In the genomic region with DNA sequence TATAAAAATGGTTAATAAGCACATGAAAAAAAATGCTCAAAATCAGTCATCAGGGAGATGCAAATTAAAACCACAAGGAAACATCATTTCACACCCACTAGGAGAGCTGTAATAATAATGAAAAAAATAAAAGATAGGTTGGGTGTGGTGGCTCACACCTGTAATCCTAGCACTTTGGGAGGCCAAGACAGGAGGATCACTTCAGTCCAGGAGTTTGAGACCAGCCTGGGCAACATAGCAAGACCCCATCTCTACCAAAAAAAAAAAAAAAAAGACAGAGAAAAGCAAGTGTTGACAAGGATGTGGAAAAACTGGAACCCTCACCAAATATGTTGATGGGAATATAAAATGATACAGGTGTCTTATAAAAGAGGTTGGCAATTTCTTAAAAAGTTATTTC, we compare ENCODE assay signal across 26 cellular contexts. TPM values are rescaled to one million over a fixed set of nuclear protein-coding genes. Genes with fewer than 3 reads are reported as not detected.
A peak's percentile ranks its signal among the peaks of the same experiment; 100 is the strongest.
DNase-seq lines count a peak whose midpoint lies in the region; ATAC-seq, FAIRE-seq and TF ChIP-seq lines count a peak whose summit lies in the region.
"Had no signal": no experiment of that assay in that cellular context is flagged by ENCODE, and none has a peak within 500 bp of the region (broad histone marks: within the 10 kb centered on the region; RNA-seq: fewer than 3 reads in every experiment).

No MANE protein-coding gene starts in this region.

- H3K9me3 Mint-ChIP-seq in activated CD4-positive, alpha-beta memory T cell treated with anti-CD3 and anti-CD28 coated beads for 36 hours, result no peaks in the 10 kb centered on the region
- H3K9me3 Mint-ChIP-seq: CD14-positive monocyte; CD4-positive, alpha-beta memory T cell; CD8-positive, alpha-beta memory T cell had no signal

- TF ChIP-seq POLR2A in K562 (conservative IDR thresholded peaks at IDR 0.05), result no peak

- POLR2A ChIA-PET in K562 (lab: Yijun Ruan, JAX), result interaction anchor here (1.1 to 1.3 kb wide), 2 partner anchors 10 to 14 kb away, joined by 3 to 4 read pairs; no protein-coding TSS in a partner anchor
- POLR2A ChIA-PET in activated CD4-positive, alpha-beta memory T cell treated with anti-CD3 and anti-CD28 coated beads for 36 hours (lab: Charles Lee), result no interaction called here

- H3K27me3 ChIP-seq in Loucy (ENCODE audit: insufficient read depth, low read length, poor library complexity, severe bottlenecking), result no peaks in the 10 kb centered on the region
- no peaks in the 10 kb centered on the region for H3K27me3 ChIP-seq in SJSA1 (replicated peaks)
- H3K27me3 ChIP-seq in K562 (ENCODE audit: control insufficient read depth in 2 of 2, insufficient read depth in 2 of 2, low read length in 2 of 2), result no peaks in the 10 kb centered on the region
- H3K27me3 ChIP-seq: BLaER1 had no signal

- TF ChIP-seq CTCF in Loucy (conservative IDR thresholded peaks at IDR 0.05; ENCODE audit: low read length) (no peak), K562 (IDR thresholded peaks at IDR 0.05 in 2 of 3, conservative IDR thresholded peaks at IDR 0.05 in 1 of 3; ENCODE audit: insufficient read depth in 2 of 3, low read depth in 1 of 3, low read length in 3 of 3) (no peak), kidney (IDR thresholded peaks at IDR 0.05; ENCODE audit: borderline replicate concordance, extremely low read depth, insufficient read depth) (no peak)

- no peak overlapping the region for H3K9ac ChIP-seq in Loucy (ENCODE audit: low read depth, low read length, poor library complexity, severe bottlenecking)
- no peak overlapping the region for H3K9ac ChIP-seq in K562 (ENCODE audit: insufficient read depth in 1 of 2, low read depth in 2 of 2, low read length in 2 of 2)
- H3K9ac ChIP-seq in kidney (ENCODE audit: low read length in 2 of 2), result no peak overlapping the region
- H3K9ac ChIP-seq: BLaER1 had no signal

- no peak for TF ChIP-seq RAD21 in K562 (CRISPR knock-in tag; conservative IDR thresholded peaks at IDR 0.05 in 1 of 2, IDR thresholded peaks at IDR 0.05 in 1 of 2)

- no peak for DNase-seq in SJSA1 (ENCODE audit: low read depth in 1 of 2, low spot score in 2 of 2)
- no peak for DNase-seq in K562 (ENCODE audit: extremely low read depth in 1 of 4, low spot score in 3 of 4)
- no peak for DNase-seq in kidney
- no peak for DNase-seq in activated CD4-positive, CD25-positive, alpha-beta regulatory T cell treated with anti-CD3 and anti-CD28 coated beads, Interleukin-2, amount 50 U/mL, for 72 hours
- no peak for DNase-seq in activated CD4-positive, alpha-beta memory T cell treated with anti-CD3 and anti-CD28 coated beads for 36 hours
- DNase-seq: 8988T; ACHN; BE2C; C1 segment of cervical spinal cord; CD4-positive, alpha-beta memory T cell; CD4-positive, CD25-positive, alpha-beta regulatory T cell; CD8-positive, alpha-beta memory T cell; COR-L47; DMS 273 treated with DMSO at 0.1 percent for 48 hours; DMS153; DMS79; DND-41; EL; GDM1 had no signal

- H3K4me3 Mint-ChIP-seq in activated CD4-positive, alpha-beta memory T cell treated with anti-CD3 and anti-CD28 coated beads for 36 hours, result no peak overlapping the region
- H3K4me3 Mint-ChIP-seq: CD14-positive monocyte; CD4-positive, alpha-beta memory T cell; CD4-positive, CD25-positive, alpha-beta regulatory T cell; CD8-positive, alpha-beta memory T cell had no signal

- no peaks in the 10 kb centered on the region for H3K79me2 ChIP-seq in Loucy (ENCODE audit: insufficient read depth, low read length)
- no peaks in the 10 kb centered on the region for H3K79me2 ChIP-seq in K562 (ENCODE audit: control insufficient read depth, insufficient read depth, low read length)

- CTCF ChIA-PET in K562 (lab: Yijun Ruan, JAX; ENCODE audit: low intra/inter-chr PET ratio), result no interaction called here
- CTCF ChIA-PET in activated CD4-positive, alpha-beta memory T cell treated with anti-CD3 and anti-CD28 coated beads for 36 hours (lab: Charles Lee), result interaction anchor here (0.6 to 1.0 kb wide), 3 partner anchors 13 to 183 kb away, joined by 3 to 4 read pairs (median 4); no protein-coding TSS in a partner anchor

- in situ Hi-C loops in K562 (cut with MboI), result no loop called here

- H3K27ac ChIP-seq in SJSA1, result peak overlapping the region; percentile 51
- H3K27ac ChIP-seq in K562 (ENCODE audit: extremely low read depth, low read depth, low read length), result no peak overlapping the region
- H3K27ac ChIP-seq in kidney (ENCODE audit: low read depth in 2 of 2, low read length in 2 of 2), result no peak overlapping the region
- H3K27ac ChIP-seq: BLaER1 had no signal

- H3K4me2 ChIP-seq in Loucy (ENCODE audit: low read depth, low read length, poor library complexity, severe bottlenecking) (peak overlapping the region; percentile 72), K562 (ENCODE audit: insufficient read depth, low read length) (no peak overlapping the region)
- H3K4me2 ChIP-seq: BLaER1 had no signal

- H3K4me1 Mint-ChIP-seq in activated CD4-positive, alpha-beta memory T cell treated with anti-CD3 and anti-CD28 coated beads for 36 hours (ENCODE audit: low read depth), result peaks cover 2% of the 10 kb centered on the region

- no peaks in the 10 kb centered on the region for H3K9me2 ChIP-seq in Loucy (replicated peaks; ENCODE audit: low read depth, low read length)

- H2AFZ ChIP-seq in Loucy (ENCODE audit: low read length) (no peak overlapping the region), K562 (ENCODE audit: low read depth, low read length) (no peak overlapping the region)

- H3K4me3 ChIP-seq in Loucy (ENCODE audit: low read length, poor library complexity, severe bottlenecking), result no peak overlapping the region
- H3K4me3 ChIP-seq in SJSA1, result no peak overlapping the region
- H3K4me3 ChIP-seq in K562, result no peak overlapping the region
- H3K4me3 ChIP-seq in kidney (ENCODE audit: low read length in 2 of 2), result no peak overlapping the region
- H3K4me3 ChIP-seq: BLaER1, GM12878 had no signal

- TF ChIP-seq EP300 in K562 (IDR thresholded peaks at IDR 0.05; ENCODE audit: low read length), result no peak

- no peaks in the 10 kb centered on the region for H3K36me3 ChIP-seq in Loucy (ENCODE audit: insufficient read depth, low read length)
- H3K36me3 ChIP-seq in SJSA1, result no peaks in the 10 kb centered on the region
- H3K36me3 ChIP-seq in K562 (ENCODE audit: control insufficient read depth, insufficient read depth, low read length), result no peaks in the 10 kb centered on the region
- H3K36me3 ChIP-seq in kidney (ENCODE audit: control insufficient read depth in 1 of 2, insufficient read depth in 2 of 2, low read length in 2 of 2), result no peaks in the 10 kb centered on the region
- H3K36me3 ChIP-seq: BE2C, BLaER1 had no signal

- no peaks in the 10 kb centered on the region for H3K9me3 ChIP-seq in Loucy (ENCODE audit: insufficient read depth, low read depth, low read length)
- H3K9me3 ChIP-seq in SJSA1 (replicated peaks), result no peaks in the 10 kb centered on the region
- H3K9me3 ChIP-seq in K562 (replicated peaks; ENCODE audit: control insufficient read depth, insufficient read depth, low read depth, low read length), result no peaks in the 10 kb centered on the region
- H3K9me3 ChIP-seq in kidney (ENCODE audit: control insufficient read depth in 1 of 2, low read length in 2 of 2), result no peaks in the 10 kb centered on the region
- H3K9me3 ChIP-seq: BE2C, BLaER1 had no signal

- ATAC-seq in K562, result no peak
- ATAC-seq: GM12878 had no signal

- H3K27ac Mint-ChIP-seq in activated CD4-positive, alpha-beta memory T cell treated with anti-CD3 and anti-CD28 coated beads for 36 hours, result no peak overlapping the region
- H3K27ac Mint-ChIP-seq: CD14-positive monocyte; CD4-positive, alpha-beta memory T cell; CD4-positive, CD25-positive, alpha-beta regulatory T cell; CD8-positive, alpha-beta memory T cell had no signal

- FAIRE-seq in K562 (lab: Jason Lieb, UNC) (no peak), kidney (lab: Jason Lieb, UNC) (no peak)
- FAIRE-seq: A204.1, GM12878, GM12892, GM18507 had no signal

- peaks cover 49% of the 10 kb centered on the region for H3K4me1 ChIP-seq in Loucy (ENCODE audit: insufficient read depth, low read length, poor library complexity, severe bottlenecking)
- H3K4me1 ChIP-seq in SJSA1 (replicated peaks), result peaks cover 62% of the 10 kb centered on the region
- peaks cover 8 to 40% of the 10 kb centered on the region in 2 experiments for H3K4me1 ChIP-seq in K562 (replicated peaks in 1 of 2; ENCODE audit: control insufficient read depth in 2 of 2, insufficient read depth in 2 of 2, low read length in 2 of 2)
- H3K4me1 ChIP-seq in kidney (ENCODE audit: control insufficient read depth in 1 of 2, insufficient read depth in 1 of 2, low read depth in 1 of 2, low read length in 2 of 2), result peaks cover 0 to 9% of the 10 kb centered on the region in 2 donors
- H3K4me1 ChIP-seq: BE2C had no signal

- H4K20me1 ChIP-seq in Loucy (ENCODE audit: insufficient read depth, low read length, poor library complexity, severe bottlenecking), result no peaks in the 10 kb centered on the region
- no peaks in the 10 kb centered on the region for H4K20me1 ChIP-seq in K562 (replicated peaks; ENCODE audit: control insufficient read depth, insufficient read depth, low read length)
- H4K20me1 ChIP-seq: BLaER1 had no signal

- no TSS peak for BruUV-seq in K562 (replicated peaks; lab: Mats Ljungman, UMichigan)

- H3K9me1 ChIP-seq in K562 (ENCODE audit: control insufficient read depth, insufficient read depth, low read length), result no peaks in the 10 kb centered on the region

- peaks cover 17% of the 10 kb centered on the region for H3K27me3 Mint-ChIP-seq in activated CD4-positive, alpha-beta memory T cell treated with anti-CD3 and anti-CD28 coated beads for 36 hours

- peaks cover 8% of the 10 kb centered on the region for H3F3A ChIP-seq in Loucy (ENCODE audit: low read depth)

- no peaks in the 10 kb centered on the region for H3K36me3 Mint-ChIP-seq in activated CD4-positive, alpha-beta memory T cell treated with anti-CD3 and anti-CD28 coated beads for 36 hours
- H3K36me3 Mint-ChIP-seq: CD14-positive monocyte; CD4-positive, alpha-beta memory T cell; CD4-positive, CD25-positive, alpha-beta regulatory T cell; CD8-positive, alpha-beta memory T cell had no signal

- intact Hi-C loops in K562 (cut with micrococcal nuclease) (no loop called here), kidney (cut with DNase I) (no loop called here)
- intact Hi-C loops in activated CD4-positive, alpha-beta memory T cell treated with anti-CD3 and anti-CD28 coated beads for 36 hours (cut with micrococcal nuclease), result loop anchor here (5.0 to 10.0 kb wide), 3 partner anchors 61 to 1156 kb away; no protein-coding TSS in a partner anchor

RNA-seq across cellular contexts. Expression of gene MYLK4, which starts 3.0 kb away (rescaled TPM):
- 0.26 TPM in 1 of 2 replicates, not detected in the other for total RNA-seq in SJSA1 (2014; rRNA removed; shearing (Covaris generic))
- 0.07 and 0.16 TPM in 2 replicates for total RNA-seq in K562 (2011; cell fraction: chromatin; rRNA removed; ENCODE audit: low replicate concordance)
- total RNA-seq in K562 (2011; cell fraction: nucleolus; rRNA removed), result under 0.01 TPM in 1 of 2 replicates, not detected in the other
- total RNA-seq in K562 (2011; cell fraction: nucleoplasm; rRNA removed), result 0.07 TPM in 1 of 2 replicates, not detected in the other
- 0.04 and 0.09 TPM in 2 replicates for total RNA-seq in K562 (2014; rRNA removed)
- 0.04 and 0.06 TPM in 2 replicates for total RNA-seq in K562 (2014; rRNA removed; fragmentation: Illumina TruSeq; extraction: Trizol)
- 0.07 and 0.15 TPM in 2 replicates for total RNA-seq in K562 (2015; rRNA removed; fragmentation: Illumina TruSeq; extraction: Trizol)
- 0.02 and 0.07 TPM in 2 replicates for total RNA-seq in K562 (2021)
- 0.03 and 0.09 TPM in 2 replicates for polyA plus RNA-seq in K562 (2011; rRNA removed)
- 0.01 and 0.09 TPM in 2 replicates for polyA plus RNA-seq in K562 (2011; cell fraction: cytosol; rRNA removed)
- 0.30 and 0.67 TPM in 2 replicates for polyA plus RNA-seq in K562 (2011; cell fraction: nucleus; rRNA removed)
- polyA plus RNA-seq in K562 (2012), result 0.07 and 0.25 TPM in 2 replicates
- 0.03 and 0.06 TPM in 2 replicates for polyA plus RNA-seq in K562 (2014; fragmentation: Illumina TruSeq; extraction: Trizol)
- under 1 TPM; 0.01 to 0.03 TPM for polyA plus RNA-seq in K562 (2014; fragmentation: Nextera tagmentation; extraction: Ambion mirVana)
- 0.15 and 0.30 TPM in 2 replicates for polyA plus RNA-seq in K562 (2014; rRNA removed)
- polyA minus RNA-seq in K562 (2011; rRNA and poly(A)+ RNA removed), result 0.09 TPM in 1 of 2 replicates, not detected in the other
- not detected in 2 replicates for polyA minus RNA-seq in K562 (2011; cell fraction: cytosol; rRNA and poly(A)+ RNA removed)
- under 0.01 and 0.22 TPM in 2 replicates for polyA minus RNA-seq in K562 (2011; cell fraction: nucleus; rRNA and poly(A)+ RNA removed)
- 1.3 TPM for total RNA-seq in kidney
- polyA plus RNA-seq in kidney (ENCODE audit: insufficient read depth, low read depth, low replicate concordance), result 1.1 TPM
- total RNA-seq in activated CD4-positive, alpha-beta memory T cell treated with anti-CD3 and anti-CD28 coated beads for 36 hours, result under 1 TPM; 0.05 to 0.07 TPM

RNA-seq across cellular contexts. Expression of gene WRNIP1, which starts 11.4 kb away (rescaled TPM):
- total RNA-seq in SJSA1 (2014; rRNA removed; shearing (Covaris generic)), result 122 and 130 TPM in 2 replicates
- total RNA-seq in K562 (2011; cell fraction: chromatin; rRNA removed; ENCODE audit: low replicate concordance), result 22.1 and 23.9 TPM in 2 replicates
- 25.7 and 28.6 TPM in 2 replicates for total RNA-seq in K562 (2011; cell fraction: nucleolus; rRNA removed)
- total RNA-seq in K562 (2011; cell fraction: nucleoplasm; rRNA removed), result 23.4 and 25.1 TPM in 2 replicates
- 57.6 and 66.2 TPM in 2 replicates for total RNA-seq in K562 (2014; rRNA removed)
- 35.8 and 41.6 TPM in 2 replicates for total RNA-seq in K562 (2014; rRNA removed; fragmentation: Illumina TruSeq; extraction: Trizol)
- 57.9 and 59.8 TPM in 2 replicates for total RNA-seq in K562 (2015; rRNA removed; fragmentation: Illumina TruSeq; extraction: Trizol)
- 43.6 and 48.6 TPM in 2 replicates for total RNA-seq in K562 (2021)
- 38.9 and 44.1 TPM in 2 replicates for polyA plus RNA-seq in K562 (2011; rRNA removed)
- 48.7 and 64.2 TPM in 2 replicates for polyA plus RNA-seq in K562 (2011; cell fraction: cytosol; rRNA removed)
- polyA plus RNA-seq in K562 (2011; cell fraction: nucleus; rRNA removed), result 70.8 and 98.6 TPM in 2 replicates
- 48.5 and 50.6 TPM in 2 replicates for polyA plus RNA-seq in K562 (2012)
- 52.1 and 63.6 TPM in 2 replicates for polyA plus RNA-seq in K562 (2014; fragmentation: Illumina TruSeq; extraction: Trizol)
- polyA plus RNA-seq in K562 (2014; fragmentation: Nextera tagmentation; extraction: Ambion mirVana), result 10 to 100 TPM; 13.2 to 15.9 TPM
- 58.3 and 59.8 TPM in 2 replicates for polyA plus RNA-seq in K562 (2014; rRNA removed)
- 32.3 and 38.6 TPM in 2 replicates for polyA minus RNA-seq in K562 (2011; rRNA and poly(A)+ RNA removed)
- polyA minus RNA-seq in K562 (2011; cell fraction: cytosol; rRNA and poly(A)+ RNA removed), result 23.3 and 23.9 TPM in 2 replicates
- polyA minus RNA-seq in K562 (2011; cell fraction: nucleus; rRNA and poly(A)+ RNA removed), result 36.5 and 48.5 TPM in 2 replicates
- 38.0 TPM for total RNA-seq in kidney
- polyA plus RNA-seq in kidney (ENCODE audit: insufficient read depth, low read depth, low replicate concordance), result 46.3 TPM
- total RNA-seq in activated CD4-positive, alpha-beta memory T cell treated with anti-CD3 and anti-CD28 coated beads for 36 hours, result 10 to 100 TPM; 32.7 to 32.8 TPM
